Comparison of ENCODE assay signal across 22 cellular contexts in genomic region chr10:49746626-49747302, GRCh38. TPM values are rescaled to one million over a fixed set of nuclear protein-coding genes. Genes with fewer than 3 reads are reported as not detected.
"Had no signal": no experiment of that assay in that cellular context is flagged by ENCODE, and none has a peak within 500 bp of the region (broad histone marks: within the 10 kb centered on the region; RNA-seq: fewer than 3 reads in every experiment).

No MANE protein-coding gene starts in this region.

- H3K36me3 ChIP-seq: gastrocnemius medialis, ovary, upper lobe of left lung, WERI-Rb-1 had no signal

- H3K4me1 ChIP-seq: gastrocnemius medialis, thyroid gland, upper lobe of left lung had no signal

- H3K4me3 ChIP-seq: gastrocnemius medialis, ovary, skin epidermis, thyroid gland, upper lobe of left lung had no signal

- H3K27me3 ChIP-seq: gastrocnemius medialis, ovary, thyroid gland, upper lobe of left lung had no signal

- FAIRE-seq: keratinocyte had no signal

- H3K27ac ChIP-seq: gastrocnemius medialis, ovary, skin epidermis, thyroid gland, upper lobe of left lung, WERI-Rb-1 had no signal

- H3K9me3 ChIP-seq: gastrocnemius medialis, ovary, thyroid gland, upper lobe of left lung had no signal

- DNase-seq: activated CD4-positive, alpha-beta memory T cell treated with anti-CD3 and anti-CD28 coated beads for 36 hours; activated CD4-positive, alpha-beta T cell treated with anti-CD3 and anti-CD28 coated beads, Interleukin-2, amount 10 ng/mL, durations not matched to agents 24 days and 14 days; activated naive CD4-positive, alpha-beta T cell; activated T-cell treated with anti-CD3 and anti-CD28 coated beads for 4 hours; activated T-cell treated with anti-CD3 and anti-CD28 coated beads, Interleukin-2, amount 50 U/mL, for 72 hours; cortex of kidney; effector memory CD8-positive, alpha-beta T cell; erythroblast; gastrocnemius medialis; glutamatergic neuron; left colon; midbrain; ovary; stimulated activated CD4-positive, alpha-beta T cell treated with anti-CD3 and anti-CD28 coated beads, Interleukin-4, amount 100 ng/mL, for 24 hours; T1000; thyroid gland; upper lobe of left lung; WERI-Rb-1 had no signal

RNA-seq across cellular contexts. Expression of gene OGDHL, which starts 15.4 kb away (rescaled TPM):
- total RNA-seq: natural killer cell treated with Interleukin-12 subunit alpha and Interleukin-12 subunit beta and Interleukin-15 and Interleukin-18, amount 100 ng/mL, for 72 hours; sciatic nerve had no signal
